In genomic region chr11:125802387-125802786, GRCh38 we compare ENCODE assay signal across 25 cellular contexts. TPM values are rescaled to one million over a fixed set of nuclear protein-coding genes. Genes with fewer than 3 reads are reported as not detected.
A peak's percentile ranks its signal among the peaks of the same experiment; 100 is the strongest.
DNase-seq lines count a peak whose midpoint lies in the region; ATAC-seq and TF ChIP-seq lines count a peak whose summit lies in the region.
"Had no signal": no experiment of that assay in that cellular context is flagged by ENCODE, and none has a peak within 500 bp of the region (broad histone marks: within the 10 kb centered on the region; RNA-seq: fewer than 3 reads in every experiment).

No MANE protein-coding gene starts in this region.

- RAD21 ChIA-PET in HCT116 (lab: Charles Lee; ENCODE audit: low non-redundant PET in 1 of 2, low total read pairs in 2 of 2, uncharacterized antibody in 2 of 2, unreplicated experiment in 2 of 2): no interaction called here

- TF ChIP-seq CTCF in HCT116 (IDR thresholded peaks at IDR 0.05 in 2 of 3, conservative IDR thresholded peaks at IDR 0.05 in 1 of 3; ENCODE audit: borderline replicate concordance in 1 of 3, insufficient read depth in 1 of 3, low read depth in 2 of 3, low read length in 2 of 3) (no peak), OCI-LY7 (conservative IDR thresholded peaks at IDR 0.05; ENCODE audit: low read length) (no peak), GM10266 (IDR thresholded peaks at IDR 0.05; ENCODE audit: control insufficient read depth, insufficient read depth, low read depth, missing control alignments) (no peak)

- POLR2A ChIA-PET in HCT116 (lab: Charles Lee) (no interaction called here), OCI-LY7 (lab: Charles Lee) (interaction anchor here (1.2 kb wide), 1 partner anchor 13 kb away, joined by 4 read pairs; no protein-coding TSS in a partner anchor)

- H3K27me3 ChIP-seq in HCT116 (ENCODE audit: insufficient read depth, low read length): no peaks in the 10 kb centered on the region
- H3K27me3 ChIP-seq: BE2C, BLaER1 had no signal

- no peak for TF ChIP-seq RAD21 in HCT116 (IDR thresholded peaks at IDR 0.05; ENCODE audit: low read depth)

- no peak for TF ChIP-seq POLR2A in HCT116 (IDR thresholded peaks at IDR 0.05; ENCODE audit: borderline replicate concordance, extremely low read depth, insufficient read depth, insufficient read length)

- H3K9me2 ChIP-seq in HCT116 (ENCODE audit: insufficient read depth) (no peaks in the 10 kb centered on the region), OCI-LY7 (ENCODE audit: insufficient read depth, low read length) (no peaks in the 10 kb centered on the region)

- no peak overlapping the region for H3K4me3 ChIP-seq in HCT116 (replicated peaks in 1 of 2; ENCODE audit: low read depth in 1 of 2, low read length in 2 of 2)
- H3K4me3 ChIP-seq in OCI-LY7 (ENCODE audit: low read depth, low read length, poor library complexity, severe bottlenecking): no peak overlapping the region
- H3K4me3 ChIP-seq: BLaER1 had no signal

- no TSS peak for BruUV-seq in HCT116 (replicated peaks; lab: Mats Ljungman, UMichigan)
- TSS peak; percentile 24 for BruUV-seq in OCI-LY7 (replicated peaks; lab: Mats Ljungman, UMichigan)

- no peak overlapping the region for H3K9ac ChIP-seq in HCT116 (ENCODE audit: low read length)
- H3K9ac ChIP-seq: BLaER1 had no signal

- H2AFZ ChIP-seq in HCT116 (ENCODE audit: low read depth, low read length, poor library complexity, severe bottlenecking) (no peak overlapping the region), OCI-LY7 (ENCODE audit: low read length) (no peak overlapping the region)

- H3K4me2 ChIP-seq in HCT116 (ENCODE audit: low read length) (no peak overlapping the region), OCI-LY7 (ENCODE audit: low read length) (no peak overlapping the region)
- H3K4me2 ChIP-seq: BLaER1 had no signal

- no peaks in the 10 kb centered on the region for H3K79me2 ChIP-seq in HCT116 (ENCODE audit: insufficient read depth, low read length)
- H3K79me2 ChIP-seq in OCI-LY7 (ENCODE audit: insufficient read depth, low read depth, low read length): no peaks in the 10 kb centered on the region

- H3K9me3 ChIP-seq in HCT116 (ENCODE audit: control insufficient read depth in 1 of 2, insufficient read depth in 1 of 2, low read depth in 1 of 2, low read length in 2 of 2) (peaks cover 0 to 5% of the 10 kb centered on the region in 2 experiments; a peak in 2 of 4 replicates), OCI-LY7 (ENCODE audit: low read length) (peaks cover 16% of the 10 kb centered on the region)

- ATAC-seq in HCT116 (no peak), HG03097 (IDR thresholded peaks at IDR 0.05; ENCODE audit: low FRiP score, unreplicated experiment) (no peak)

- CTCF ChIA-PET in HCT116 (lab: Charles Lee): no interaction called here
- CTCF ChIA-PET in OCI-LY7 (lab: Charles Lee; ENCODE audit: unreplicated experiment): no interaction called here

- DNase-seq in HCT116 (ENCODE audit: low read depth, low spot score): no peak
- no peak for DNase-seq in OCI-LY7 (ENCODE audit: low spot score)
- DNase-seq in GM10266 (ENCODE audit: extremely low spot score): no peak
- DNase-seq: 8988T; ACHN; BE2C; C1 segment of cervical spinal cord; CD4-positive, alpha-beta memory T cell; CD4-positive, CD25-positive, alpha-beta regulatory T cell; CD8-positive, alpha-beta memory T cell; COR-L47; DMS 273 treated with DMSO at 0.1 percent for 48 hours; DMS153; DMS53; DMS79; DND-41; EL; GDM1 had no signal

- H3K27ac ChIP-seq in HCT116 (ENCODE audit: low read depth, low read length) (no peak overlapping the region), OCI-LY7 (ENCODE audit: low read depth, low read length, poor library complexity, severe bottlenecking) (no peak overlapping the region)
- H3K27ac ChIP-seq: BLaER1 had no signal

- H3K4me1 ChIP-seq in HCT116 (ENCODE audit: control insufficient read depth in 1 of 2, insufficient read depth in 2 of 2, low read length in 2 of 2): no peaks in the 10 kb centered on the region
- no peaks in the 10 kb centered on the region for H3K4me1 ChIP-seq in OCI-LY7 (ENCODE audit: insufficient read depth, low read length, poor library complexity, severe bottlenecking)
- H3K4me1 ChIP-seq: BE2C, BLaER1 had no signal

- intact Hi-C loops in HCT116 (cut with micrococcal nuclease) (no loop called here), OCI-LY7 (cut with micrococcal nuclease; ENCODE audit: unreplicated experiment) (no loop called here)

- H4K20me1 ChIP-seq in HCT116 (ENCODE audit: insufficient read depth) (no peaks in the 10 kb centered on the region), OCI-LY7 (ENCODE audit: insufficient read depth, low read length) (no peaks in the 10 kb centered on the region)
- H4K20me1 ChIP-seq: BLaER1 had no signal

- H3K36me3 ChIP-seq in HCT116 (ENCODE audit: control insufficient read depth in 1 of 2, insufficient read depth in 2 of 2, low read length in 2 of 2): no peaks in the 10 kb centered on the region
- H3K36me3 ChIP-seq in OCI-LY7 (ENCODE audit: insufficient read depth, low read length): no peaks in the 10 kb centered on the region
- H3K36me3 ChIP-seq: BE2C, BLaER1 had no signal

TF ChIP-seq in HCT116, 20 proteins besides CTCF, POLR2A, EP300 and RAD21:
- TF ChIP-seq YY1 (IDR thresholded peaks at IDR 0.05; ENCODE audit: extremely low read depth, insufficient replicate concordance, low read depth, low read length) (no peak), TCF7L2 (IDR thresholded peaks at IDR 0.05; ENCODE audit: borderline replicate concordance, extremely low read depth, insufficient read depth, insufficient read length) (no peak), CBX3 (IDR thresholded peaks at IDR 0.05; ENCODE audit: low read depth) (peak; percentile 21; the same call in 1 of the 2 replicates)

RNA-seq across cellular contexts. Expression of gene PATE3, which starts 14.5 kb away (rescaled TPM):
- total RNA-seq in HCT116 (2021; ENCODE audit: unreplicated experiment): not detected
- not detected in 2 replicates for polyA plus RNA-seq in HCT116 (2012)
- total RNA-seq in OCI-LY7 (2014; rRNA removed; shearing (Covaris generic)): not detected in 2 replicates
- total RNA-seq in OCI-LY7 (2022): not detected in 2 replicates
- total RNA-seq: A673; CD4-positive, alpha-beta memory T cell; CD4-positive, CD25-positive, alpha-beta regulatory T cell; CD8-positive, alpha-beta memory T cell; Daoy; G401 had no signal
- polyA plus RNA-seq: AG04450; CD14-positive monocyte; CD4-positive, alpha-beta memory T cell; CD4-positive, CD25-positive, alpha-beta regulatory T cell; CD8-positive, alpha-beta memory T cell had no signal

RNA-seq across cellular contexts. Expression of gene PATE2, which starts 23.8 kb away (rescaled TPM):
- not detected for total RNA-seq in HCT116 (2021; ENCODE audit: unreplicated experiment)
- polyA plus RNA-seq in HCT116 (2012): not detected in 2 replicates
- total RNA-seq in OCI-LY7 (2014; rRNA removed; shearing (Covaris generic)): 1.6 and 4.0 TPM in 2 replicates
- 1.1 and 1.4 TPM in 2 replicates for total RNA-seq in OCI-LY7 (2022)
- total RNA-seq: A673; CD4-positive, alpha-beta memory T cell; CD4-positive, CD25-positive, alpha-beta regulatory T cell; CD8-positive, alpha-beta memory T cell; G401 had no signal
- polyA plus RNA-seq: AG04450; CD14-positive monocyte; CD4-positive, alpha-beta memory T cell; CD4-positive, CD25-positive, alpha-beta regulatory T cell; CD8-positive, alpha-beta memory T cell had no signal

RNA-seq across cellular contexts. Expression of gene PATE4, which starts 30.7 kb away (rescaled TPM):
- not detected for total RNA-seq in HCT116 (2021; ENCODE audit: unreplicated experiment)
- not detected in 2 replicates for polyA plus RNA-seq in HCT116 (2012)
- not detected in 2 replicates for total RNA-seq in OCI-LY7 (2014; rRNA removed; shearing (Covaris generic))
- not detected in 2 replicates for total RNA-seq in OCI-LY7 (2022)
- total RNA-seq: A673; CD4-positive, alpha-beta memory T cell; CD4-positive, CD25-positive, alpha-beta regulatory T cell; CD8-positive, alpha-beta memory T cell; Daoy; G401 had no signal
- polyA plus RNA-seq: AG04450; CD14-positive monocyte; CD4-positive, alpha-beta memory T cell; CD4-positive, CD25-positive, alpha-beta regulatory T cell; CD8-positive, alpha-beta memory T cell had no signal

RNA-seq across cellular contexts. Expression of gene PATE1, which starts 56.3 kb away (rescaled TPM):
- total RNA-seq in HCT116 (2021; ENCODE audit: unreplicated experiment): not detected
- not detected in 2 replicates for polyA plus RNA-seq in HCT116 (2012)
- total RNA-seq in OCI-LY7 (2014; rRNA removed; shearing (Covaris generic)): 0.33 TPM in 1 of 2 replicates, not detected in the other
- total RNA-seq in OCI-LY7 (2022): not detected in 2 replicates
- total RNA-seq: A673; CD4-positive, alpha-beta memory T cell; CD4-positive, CD25-positive, alpha-beta regulatory T cell; CD8-positive, alpha-beta memory T cell; Daoy; G401 had no signal
- polyA plus RNA-seq: AG04450; CD14-positive monocyte; CD4-positive, alpha-beta memory T cell; CD4-positive, CD25-positive, alpha-beta regulatory T cell; CD8-positive, alpha-beta memory T cell had no signal
